In the genomic region with DNA sequence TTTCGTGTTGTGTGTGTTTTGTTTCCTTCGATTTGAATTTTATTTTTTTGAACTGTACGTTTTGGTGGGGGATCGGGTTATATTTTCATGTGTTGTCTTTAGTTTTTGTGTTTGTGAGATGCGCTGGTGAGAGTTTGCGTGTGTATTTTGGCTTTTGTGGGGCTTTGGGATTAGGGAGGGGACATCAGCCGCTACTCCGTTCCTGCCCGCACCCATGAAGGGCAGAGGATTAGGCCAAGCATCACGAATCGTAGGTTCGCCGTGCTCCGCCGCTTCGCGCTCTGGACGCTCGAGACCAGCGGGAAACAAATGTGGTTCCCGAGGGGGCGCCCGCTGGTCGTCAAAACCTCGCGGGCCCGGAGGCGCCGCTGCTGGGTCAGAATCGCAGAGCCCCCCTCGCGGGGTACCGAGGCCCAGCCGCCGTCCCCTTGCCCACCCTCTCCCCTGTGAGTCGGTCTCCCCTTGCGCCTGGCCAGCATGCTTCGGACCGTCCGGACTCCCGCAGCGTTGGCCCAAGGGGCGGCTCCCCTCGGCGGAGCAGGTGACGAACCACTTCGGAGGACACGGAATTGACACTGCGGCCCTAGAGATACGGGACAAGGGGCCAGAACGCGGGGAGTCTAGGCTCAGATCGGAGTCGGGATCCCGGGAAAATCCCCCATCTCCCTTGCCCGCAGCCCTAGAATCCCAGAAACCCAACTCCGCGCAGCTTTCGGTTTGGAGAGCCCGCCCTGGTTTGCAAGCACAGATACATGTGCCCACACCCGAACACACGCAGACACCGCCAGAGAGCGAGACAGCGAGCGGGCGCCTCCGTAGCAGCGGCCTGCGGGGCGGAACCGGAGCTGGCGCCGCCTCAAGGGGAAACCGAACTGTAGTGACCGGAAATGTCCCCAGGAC, we compare ENCODE assay signal across 9 cellular contexts. TPM values are rescaled to one million over a fixed set of nuclear protein-coding genes. Genes with fewer than 3 reads are reported as not detected.
DNase-seq lines count a peak whose midpoint lies in the region; ATAC-seq, FAIRE-seq and TF ChIP-seq lines count a peak whose summit lies in the region.
"Had no signal": no experiment of that assay in that cellular context is flagged by ENCODE, and none has a peak within 500 bp of the region (broad histone marks: within the 10 kb centered on the region; RNA-seq: fewer than 3 reads in every experiment).

No MANE protein-coding gene starts in this region.

- H3K4me1 ChIP-seq in gastroesophageal sphincter (peaks cover 0 to 45% (median 26%) of the 10 kb centered on the region in 3 donors), pancreas (peaks cover 6 to 11% (median 8%) of the 10 kb centered on the region in 3 donors)

- no peaks in the 10 kb centered on the region for H3K9me3 ChIP-seq in gastroesophageal sphincter
- H3K9me3 ChIP-seq in pancreas = no peaks in the 10 kb centered on the region

- H3K36me3 Mint-ChIP-seq in activated T-cell treated with anti-CD3 and anti-CD28 coated beads, Interleukin-2, amount 50 U/mL, for 24 hours (ENCODE audit: low read depth) = no peaks in the 10 kb centered on the region

- TF ChIP-seq EP300 in gastroesophageal sphincter (IDR thresholded peaks at IDR 0.05) = no peak

- ATAC-seq in GM18907 (IDR thresholded peaks at IDR 0.05; ENCODE audit: unreplicated experiment) (peak; percentile 31), gastroesophageal sphincter (peak; percentile 37), pancreas (peak; percentile 70 to 88 (median 83))

- H3K27me3 ChIP-seq in gastroesophageal sphincter = peaks cover 100% of the 10 kb centered on the region
- peaks cover 9 to 52% (median 13%) of the 10 kb centered on the region in 4 donors for H3K27me3 ChIP-seq in pancreas

- H3K36me3 ChIP-seq in gastroesophageal sphincter (no peaks in the 10 kb centered on the region), pancreas (no peaks in the 10 kb centered on the region)

- H3K4me3 ChIP-seq in gastroesophageal sphincter (peak overlapping the region; percentile 30 to 59), pancreas (peak overlapping the region; percentile 33 to 46 (median 46))

- peak overlapping the region; percentile 50 for H3K27ac Mint-ChIP-seq in activated T-cell treated with anti-CD3 and anti-CD28 coated beads, Interleukin-2, amount 50 U/mL, for 24 hours

- H3K27ac ChIP-seq in gastroesophageal sphincter (no peak overlapping the region), pancreas (no peak overlapping the region)

- 0 to 3% methylated on average over 4 to 5 of the region's 76 CpGs for WGBS in gastroesophageal sphincter (ENCODE audit: low coverage in 1 of 2), 2 donors
- 6% methylated on average over 70 to 76 of the region's 76 CpGs for WGBS in pancreas, 2 donors

- H3K4me3 Mint-ChIP-seq in activated T-cell treated with anti-CD3 and anti-CD28 coated beads, Interleukin-2, amount 50 U/mL, for 24 hours = peak overlapping the region; percentile 78

- DNase-seq in AG08396 (ENCODE audit: low spot score) (peak; percentile 44), NCI-H128 (lab: John Stamatoyannopoulos, UW; ENCODE audit: unreplicated experiment) (peak; percentile 53), pancreas (peak; percentile 30 to 81 (median 52)), foreskin melanocyte (no peak), GM19240 (ENCODE audit: insufficient read length, low spot score) (no peak)
- DNase-seq in activated T-cell treated with anti-CD3 and anti-CD28 coated beads, Interleukin-2, amount 50 U/mL, for 24 hours = no peak

- peaks cover 95% of the 10 kb centered on the region for H3K27me3 Mint-ChIP-seq in activated T-cell treated with anti-CD3 and anti-CD28 coated beads, Interleukin-2, amount 50 U/mL, for 24 hours

- peaks cover 40% of the 10 kb centered on the region for H3K4me1 Mint-ChIP-seq in activated T-cell treated with anti-CD3 and anti-CD28 coated beads, Interleukin-2, amount 50 U/mL, for 24 hours (ENCODE audit: low read depth)

- intact Hi-C loops in pancreas (cut with DNase I) = no loop called here

- FAIRE-seq in pancreas (lab: Jason Lieb, UNC) = no peak

- no peaks in the 10 kb centered on the region for H3K9me3 Mint-ChIP-seq in activated T-cell treated with anti-CD3 and anti-CD28 coated beads, Interleukin-2, amount 50 U/mL, for 24 hours

- no peak for TF ChIP-seq POLR2A in gastroesophageal sphincter (IDR thresholded peaks at IDR 0.05)

- no peak for TF ChIP-seq CTCF in gastroesophageal sphincter (IDR thresholded peaks at IDR 0.05)
- no peak for TF ChIP-seq CTCF in pancreas (IDR thresholded peaks at IDR 0.05)

RNA-seq across cellular contexts. Expression of gene PAX5, which starts 2.4 kb away (rescaled TPM):
- under 1 TPM in 1 of 4 donors, not detected in 3; under 0.01 TPM for total RNA-seq in gastroesophageal sphincter
- total RNA-seq in pancreas = under 1 TPM in 5 of 6 donors, not detected in 1; 0.03 to 0.35 (median 0.32) TPM
- under 1 TPM; under 0.01 to 0.04 TPM for polyA plus RNA-seq in pancreas
- total RNA-seq: renal cortical epithelial cell had no signal

Comparison
In these comparisons a context has a peak if more than half of its experiments do, and no peak if none do; other contexts are left out.
1. DNase-seq: peak in AG08396 (single experiment), NCI-H128 (single experiment) and pancreas (6 of 6); none in activated T-cell treated with anti-CD3 and anti-CD28 coated beads, Interleukin-2, amount 50 U/mL, for 24 hours (single experiment), foreskin melanocyte (single experiment) and GM19240 (single experiment).
2. ATAC-seq: peak in every context shown above with its lines; median percentile 83 in pancreas; 37 in gastroesophageal sphincter; 31 in GM18907.